Comparison of ENCODE assay signal across 23 cellular contexts in genomic region chr12:128726866-128727265, GRCh38.
"Had no signal": no experiment of that assay in that cellular context is flagged by ENCODE, and none has a peak within 500 bp of the region (broad histone marks: within the 10 kb centered on the region; RNA-seq: fewer than 3 reads in every experiment).

No MANE protein-coding gene starts in this region.

- H3K4me3 Mint-ChIP-seq: activated CD4-positive, alpha-beta memory T cell treated with anti-CD3 and anti-CD28 coated beads for 36 hours; activated CD4-positive, alpha-beta T cell treated with anti-CD3 and anti-CD28 coated beads for 36 hours; activated T-helper 1 cell treated with anti-CD3 and anti-CD28 coated beads, Interleukin-12 subunit alpha, Interleukin-12 subunit beta, Interleukin-2, Interleukin-4 antibody, amounts not matched to agents 30 ng/mL and 10 ng/mL and 1 ng/mL, durations not matched to agents 14 hours and 24 hours and 36 hours; naive thymus-derived CD8-positive, alpha-beta T cell; stimulated activated effector memory CD8-positive, alpha-beta T cell treated with anti-CD3 and anti-CD28 coated beads, Interleukin-12 subunit alpha, Interleukin-12 subunit beta, amount 100 ng/mL, for 72 hours; T-helper 2 cell treated with Interferon-gamma antibody and Interleukin-4, amounts not matched to agents 5 μg/mL and 100 μg/mL, for 36 hours; WTC11 had no signal

- H3K4me1 Mint-ChIP-seq: activated CD4-positive, alpha-beta T cell treated with anti-CD3 and anti-CD28 coated beads for 36 hours; WTC11 had no signal

- H3K27ac Mint-ChIP-seq: activated CD4-positive, alpha-beta memory T cell treated with anti-CD3 and anti-CD28 coated beads for 36 hours; activated CD4-positive, alpha-beta T cell treated with anti-CD3 and anti-CD28 coated beads for 36 hours; activated naive CD4-positive, alpha-beta T cell treated with anti-CD3 and anti-CD28 coated beads, Interleukin-2, amount 50 U/mL, for 72 hours; activated T-helper 1 cell treated with anti-CD3 and anti-CD28 coated beads, Interleukin-12 subunit alpha, Interleukin-12 subunit beta, Interleukin-2, Interleukin-4 antibody, amounts not matched to agents 30 ng/mL and 10 ng/mL and 1 ng/mL, durations not matched to agents 14 hours and 24 hours and 36 hours; naive thymus-derived CD8-positive, alpha-beta T cell; stimulated activated effector memory CD8-positive, alpha-beta T cell treated with anti-CD3 and anti-CD28 coated beads, Interleukin-12 subunit alpha, Interleukin-12 subunit beta, amount 100 ng/mL, for 72 hours; T-helper 2 cell treated with Interferon-gamma antibody and Interleukin-4, amounts not matched to agents 5 μg/mL and 100 μg/mL, for 36 hours; WTC11 had no signal

- DNase-seq: activated CD4-positive, alpha-beta memory T cell treated with anti-CD3 and anti-CD28 coated beads for 36 hours; activated CD4-positive, alpha-beta T cell treated with anti-CD3 and anti-CD28 coated beads for 36 hours; activated gamma-delta T cell treated with Interleukin-2 at 50 U/mL for 16 hours; activated T-cell treated with anti-CD3 and anti-CD28 coated beads for 4 hours; adrenal gland; cerebellar nuclear complex; cortex of kidney; effector CD4-positive, alpha-beta T cell; gastrocnemius medialis; head of caudate nucleus; mesenchymal stem cell; naive thymus-derived CD8-positive, alpha-beta T cell; right lobe of liver; stimulated activated CD4-positive, alpha-beta T cell treated with anti-CD3 and anti-CD28 coated beads, Interleukin-4, amount 100 ng/mL, for 24 hours; stomach; testis; upper lobe of right lung had no signal

- H3K27me3 ChIP-seq: adrenal gland, gastrocnemius medialis, right lobe of liver, testis, upper lobe of right lung had no signal

- H3K9me3 Mint-ChIP-seq: activated CD4-positive, alpha-beta memory T cell treated with anti-CD3 and anti-CD28 coated beads for 36 hours; activated naive CD4-positive, alpha-beta T cell treated with anti-CD3 and anti-CD28 coated beads, Interleukin-2, amount 50 U/mL, for 72 hours; stimulated activated effector memory CD8-positive, alpha-beta T cell treated with anti-CD3 and anti-CD28 coated beads, Interleukin-12 subunit alpha, Interleukin-12 subunit beta, amount 100 ng/mL, for 72 hours; T-helper 2 cell treated with Interferon-gamma antibody and Interleukin-4, amounts not matched to agents 5 μg/mL and 100 μg/mL, for 36 hours had no signal

- H3K4me1 ChIP-seq: adrenal gland, gastrocnemius medialis, parathyroid adenoma, right lobe of liver, testis, upper lobe of right lung had no signal

- H3K36me3 Mint-ChIP-seq: activated CD4-positive, alpha-beta memory T cell treated with anti-CD3 and anti-CD28 coated beads for 36 hours; activated naive CD4-positive, alpha-beta T cell treated with anti-CD3 and anti-CD28 coated beads, Interleukin-2, amount 50 U/mL, for 72 hours; naive thymus-derived CD8-positive, alpha-beta T cell; stimulated activated effector memory CD8-positive, alpha-beta T cell treated with anti-CD3 and anti-CD28 coated beads, Interleukin-12 subunit alpha, Interleukin-12 subunit beta, amount 100 ng/mL, for 72 hours had no signal

- H3K4me3 ChIP-seq: adrenal gland, gastrocnemius medialis, right lobe of liver, stomach, testis, upper lobe of right lung had no signal

- H3K9me3 ChIP-seq: adrenal gland, gastrocnemius medialis, right lobe of liver, stomach, testis, upper lobe of right lung had no signal

- H3K27ac ChIP-seq: adrenal gland, gastrocnemius medialis, parathyroid adenoma, right lobe of liver, stomach, testis, upper lobe of right lung had no signal

- ATAC-seq: activated CD4-positive, alpha-beta T cell treated with anti-CD3 and anti-CD28 coated beads for 36 hours; activated naive CD4-positive, alpha-beta T cell treated with anti-CD3 and anti-CD28 coated beads, Interleukin-2, amount 50 U/mL, for 72 hours; gastrocnemius medialis; naive thymus-derived CD8-positive, alpha-beta T cell; right lobe of liver; stimulated activated effector memory CD8-positive, alpha-beta T cell treated with anti-CD3 and anti-CD28 coated beads, Interleukin-12 subunit alpha, Interleukin-12 subunit beta, amount 100 ng/mL, for 72 hours; upper lobe of right lung; WTC11 had no signal

- H3K36me3 ChIP-seq: adrenal gland, gastrocnemius medialis, right lobe of liver, stomach, upper lobe of right lung had no signal
